Comparison of ENCODE assay signal across 9 cellular contexts in genomic region chr19:15161028-15161984, GRCh38. TPM values are rescaled to one million over a fixed set of nuclear protein-coding genes. Genes with fewer than 3 reads are reported as not detected.
DNase-seq lines count a peak whose midpoint lies in the region; ATAC-seq, FAIRE-seq and TF ChIP-seq lines count a peak whose summit lies in the region.
"Had no signal": no experiment of that assay in that cellular context is flagged by ENCODE, and none has a peak within 500 bp of the region (broad histone marks: within the 10 kb centered on the region; RNA-seq: fewer than 3 reads in every experiment).

No MANE protein-coding gene starts in this region.

- peaks cover 0 to 1% (median 0%) of the 10 kb centered on the region in 4 donors for H3K36me3 ChIP-seq in liver (ENCODE audit: control insufficient read depth in 4 of 4, insufficient read depth in 3 of 4, low read depth in 1 of 4, low read length in 3 of 4)
- H3K36me3 ChIP-seq in CD8-positive, alpha-beta T cell (ENCODE audit: insufficient read depth, low read length): no peaks in the 10 kb centered on the region

- no peak overlapping the region for H3K9ac ChIP-seq in liver (ENCODE audit: low read depth in 1 of 2, low read length in 2 of 2)

- H3K27me3 Mint-ChIP-seq in CD8-positive, alpha-beta T cell (ENCODE audit: low read depth): no peaks in the 10 kb centered on the region

- ATAC-seq in CD8-positive, alpha-beta T cell: no peak
- ATAC-seq in GM21447 (IDR thresholded peaks at IDR 0.05; ENCODE audit: unreplicated experiment): no peak

- CTCF ChIA-PET in CD8-positive, alpha-beta T cell (lab: Charles Lee): interaction anchor here (0.8 to 2.3 kb wide), 3 partner anchors 11 to 69 kb away, joined by 3 to 11 read pairs (median 5); no protein-coding TSS in a partner anchor

- peak; percentile 42 to 55 for TF ChIP-seq RAD21 in liver (IDR thresholded peaks at IDR 0.05)

- H3K27ac Mint-ChIP-seq in CD8-positive, alpha-beta T cell: no peak overlapping the region

- intact Hi-C loops in CD8-positive, alpha-beta T cell (cut with DNase I, micrococcal nuclease): no loop called here

- H3K4me1 Mint-ChIP-seq in CD8-positive, alpha-beta T cell (ENCODE audit: low read depth): no peaks in the 10 kb centered on the region

- no peaks in the 10 kb centered on the region for H3K27me3 ChIP-seq in liver (ENCODE audit: control insufficient read depth in 4 of 4, insufficient read depth in 4 of 4, low read length in 3 of 4)
- no peaks in the 10 kb centered on the region for H3K27me3 ChIP-seq in CD8-positive, alpha-beta T cell (ENCODE audit: insufficient read depth, low read length)

- H3K4me3 ChIP-seq in liver (ENCODE audit: low read depth in 1 of 3, low read length in 3 of 3): no peak overlapping the region
- H3K4me3 ChIP-seq in CD8-positive, alpha-beta T cell (ENCODE audit: low read depth, low read length): no peak overlapping the region

- H3K4me3 Mint-ChIP-seq in CD8-positive, alpha-beta T cell: no peak overlapping the region

- no peaks in the 10 kb centered on the region for H3K36me3 Mint-ChIP-seq in CD8-positive, alpha-beta T cell

- POLR2A ChIA-PET in CD8-positive, alpha-beta T cell (lab: Charles Lee): no interaction called here

- peaks cover 5% of the 10 kb centered on the region for H3K9me3 Mint-ChIP-seq in CD8-positive, alpha-beta T cell

- no peak for FAIRE-seq in HTR-8/SVneo (lab: Jason Lieb, UNC)
- FAIRE-seq: astrocyte had no signal

- WGBS in liver: 88% methylated on average over 42 of the region's 42 CpGs

- H3K4me1 ChIP-seq in liver (ENCODE audit: control insufficient read depth in 4 of 4, insufficient read depth in 4 of 4, low read length in 3 of 4): no peaks in the 10 kb centered on the region
- H3K4me1 ChIP-seq in CD8-positive, alpha-beta T cell (ENCODE audit: insufficient read depth, low read length): no peaks in the 10 kb centered on the region

- peak; percentile 21 for TF ChIP-seq CTCF in liver (IDR thresholded peaks at IDR 0.05; ENCODE audit: low read depth, low read length, missing input control)
- no peak for TF ChIP-seq CTCF in CD8-positive, alpha-beta T cell (IDR thresholded peaks at IDR 0.05)

- peaks cover 0 to 7% (median 3%) of the 10 kb centered on the region in 4 donors for H3K9me3 ChIP-seq in liver (ENCODE audit: control insufficient read depth in 4 of 4, low read length in 3 of 4)
- peaks cover 6% of the 10 kb centered on the region for H3K9me3 ChIP-seq in CD8-positive, alpha-beta T cell (ENCODE audit: low read length)

- DNase-seq in ELR (ENCODE audit: low read depth) (peak; percentile 69), HTR-8/SVneo (ENCODE audit: insufficient read length, low spot score) (peak; percentile 57), SKM-1 (lab: John Stamatoyannopoulos, UW; ENCODE audit: unreplicated experiment) (peak; percentile 31)
- no peak for DNase-seq in activated CD4-positive, alpha-beta T cell treated with anti-CD3 and anti-CD28 coated beads for 48 hours
- no peak for DNase-seq in CD8-positive, alpha-beta T cell
- no peak for DNase-seq in effector CD4-positive, alpha-beta T cell

- H3K27ac ChIP-seq in liver (ENCODE audit: low read depth in 1 of 2, low read length in 2 of 2): no peak overlapping the region
- H3K27ac ChIP-seq in CD8-positive, alpha-beta T cell (ENCODE audit: low read depth, low read length): no peak overlapping the region

TF ChIP-seq in liver, 16 proteins besides CTCF, POLR2A, EP300 and RAD21:
- TF ChIP-seq ATF3 (IDR thresholded peaks at IDR 0.05): no peak
- TF ChIP-seq TAF1 (conservative IDR thresholded peaks at IDR 0.05): no peak
- no peak for TF ChIP-seq SP1 (IDR thresholded peaks at IDR 0.05)
- no peak for TF ChIP-seq NR2F2 (IDR thresholded peaks at IDR 0.05)
- TF ChIP-seq REST (IDR thresholded peaks at IDR 0.05): no peak
- TF ChIP-seq MAX (IDR thresholded peaks at IDR 0.05): no peak
- no peak for TF ChIP-seq HNF4G (IDR thresholded peaks at IDR 0.05)
- TF ChIP-seq FOXA1 (IDR thresholded peaks at IDR 0.05): no peak
- TF ChIP-seq FOXA2 (IDR thresholded peaks at IDR 0.05): no peak
- TF ChIP-seq RXRA (IDR thresholded peaks at IDR 0.05): no peak
- TF ChIP-seq GABPA (IDR thresholded peaks at IDR 0.05 in 1 of 2, conservative IDR thresholded peaks at IDR 0.05 in 1 of 2): no peak
- no peak for TF ChIP-seq HNF4A (conservative IDR thresholded peaks at IDR 0.05)
- TF ChIP-seq YY1 (IDR thresholded peaks at IDR 0.05): no peak
- TF ChIP-seq JUND (IDR thresholded peaks at IDR 0.05): no peak
- TF ChIP-seq ZBTB33 (IDR thresholded peaks at IDR 0.05): no peak
- no peak for TF ChIP-seq EGR1 (IDR thresholded peaks at IDR 0.05; ENCODE audit: low read depth in 2 of 2)

RNA-seq across cellular contexts. Expression of gene NOTCH3, which starts 39.5 kb away (rescaled TPM):
- total RNA-seq in liver: 1 to 10 TPM; 3.6 to 3.7 TPM
- 1 to 10 TPM in 1 of 2 donors, under 1 TPM in 1; 0.49 to 2.2 TPM for polyA plus RNA-seq in liver
- total RNA-seq in CD8-positive, alpha-beta T cell: not detected

RNA-seq across cellular contexts. Expression of gene SYDE1, which starts 54.1 kb away (rescaled TPM):
- total RNA-seq in liver: 1 to 10 TPM; 3.5 to 4.0 TPM
- polyA plus RNA-seq in liver: 1 to 10 TPM in 1 of 2 donors, under 1 TPM in 1; 0.72 to 4.2 TPM
- total RNA-seq in CD8-positive, alpha-beta T cell: not detected

Comparison
In these comparisons a context has a peak if more than half of its experiments do, and no peak if none do; other contexts are left out.
1. DNase-seq: peak in ELR (single experiment), HTR-8/SVneo (single experiment) and SKM-1 (single experiment); none in activated CD4-positive, alpha-beta T cell treated with anti-CD3 and anti-CD28 coated beads for 48 hours (single experiment), CD8-positive, alpha-beta T cell (0 of 7) and effector CD4-positive, alpha-beta T cell (single experiment).
2. RNA of gene NOTCH3, which starts 39.5 kb away (total RNA-seq): 3.6 to 3.7 TPM in liver; not detected in CD8-positive, alpha-beta T cell; every median in the first group is over 4 times any median in the second.
3. RNA of gene SYDE1, which starts 54.1 kb away (total RNA-seq): 3.5 to 4.0 TPM in liver; not detected in CD8-positive, alpha-beta T cell; every median in the first group is over 4 times any median in the second.